Comparison of ENCODE assay signal across 8 cellular contexts in the genomic region with DNA sequence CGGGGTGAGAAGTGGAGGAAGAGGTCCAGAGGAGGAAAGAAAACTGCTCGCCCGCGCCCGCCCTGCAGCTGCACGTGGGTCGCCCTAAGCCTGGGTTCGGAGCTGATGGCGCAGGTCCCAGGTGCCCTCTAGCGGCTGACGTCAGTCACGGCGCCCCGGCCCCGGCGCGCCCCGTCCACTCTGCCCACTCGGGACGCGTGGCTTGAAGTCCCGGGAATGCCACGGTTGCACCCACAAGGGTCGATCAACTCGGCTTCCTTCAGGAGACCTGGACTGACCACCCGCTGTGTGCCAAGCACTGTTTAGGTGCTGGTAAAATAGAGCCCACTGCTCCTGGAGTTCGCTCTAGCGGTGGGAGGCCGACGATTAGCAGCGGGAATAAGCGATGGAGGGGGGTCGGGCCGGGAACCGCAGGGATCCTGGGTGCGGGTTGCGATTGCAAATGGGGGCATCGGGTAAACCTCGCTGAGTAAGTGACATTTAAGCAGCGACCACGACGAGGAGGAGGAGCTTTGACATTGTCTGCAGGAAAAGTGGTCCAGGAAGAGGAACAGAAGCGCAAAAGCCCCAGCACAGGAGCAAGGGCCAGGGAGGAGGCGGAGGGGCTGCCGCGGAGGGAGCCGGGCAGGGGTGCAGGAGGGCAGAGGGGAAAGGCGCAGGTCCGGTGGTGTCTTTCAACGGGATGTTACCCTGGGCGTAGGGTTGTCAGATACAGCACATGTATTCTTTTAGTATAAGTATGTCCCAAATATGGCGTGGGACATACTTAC. TPM values are rescaled to one million over a fixed set of nuclear protein-coding genes. Genes with fewer than 3 reads are reported as not detected.
DNase-seq lines count a peak whose midpoint lies in the region; ATAC-seq lines count a peak whose summit lies in the region.

No MANE protein-coding gene starts in this region.

- ATAC-seq in GM19023 (IDR thresholded peaks at IDR 0.05; ENCODE audit: unreplicated experiment) (peak; percentile 54), HG03342 (IDR thresholded peaks at IDR 0.05; ENCODE audit: unreplicated experiment) (peak; percentile 55)

- no peak overlapping the region for H2BK5ac ChIP-seq in mesenchymal stem cell (ENCODE audit: low read depth, low read length, poor library complexity, severe bottlenecking)

- no peak overlapping the region for H3K27ac ChIP-seq in effector memory CD4-positive, alpha-beta T cell (ENCODE audit: insufficient read depth, low read length, poor library complexity, severe bottlenecking)
- H3K27ac ChIP-seq in mesenchymal stem cell (ENCODE audit: low read length, poor library complexity, severe bottlenecking) = no peak overlapping the region

- H2AFZ ChIP-seq in mesenchymal stem cell (ENCODE audit: low read depth, low read length) = peak overlapping the region; percentile 46

- peaks cover under 1% of the 10 kb centered on the region for H3K36me3 Mint-ChIP-seq in activated CD4-positive, alpha-beta memory T cell treated with anti-CD3 and anti-CD28 coated beads, Interleukin-2, amount 10 ng/mL, durations not matched to agents 7 days and 5 days (ENCODE audit: low read depth)

- peak overlapping the region; percentile 44 for H2BK15ac ChIP-seq in mesenchymal stem cell (ENCODE audit: low read depth, poor library complexity, severe bottlenecking)

- POLR2A ChIA-PET in activated CD4-positive, alpha-beta memory T cell treated with anti-CD3 and anti-CD28 coated beads, Interleukin-2, amount 10 ng/mL, durations not matched to agents 7 days and 5 days (lab: Charles Lee) = interaction anchor here (1.6 to 1.7 kb wide), 3 partner anchors 10 to 229 kb away, joined by 4 to 11 read pairs (median 8); partner anchors contain the start of genes CINP, MOK and TECPR2

- no peak overlapping the region for H4K91ac ChIP-seq in mesenchymal stem cell (ENCODE audit: low read length)

- peak overlapping the region; percentile 52 for H4K8ac ChIP-seq in mesenchymal stem cell (ENCODE audit: low read length)

- no peaks in the 10 kb centered on the region for H3K27me3 Mint-ChIP-seq in activated CD4-positive, alpha-beta memory T cell treated with anti-CD3 and anti-CD28 coated beads, Interleukin-2, amount 10 ng/mL, durations not matched to agents 7 days and 5 days

- WGBS in mesenchymal stem cell = 6% methylated on average over 49 of the region's 52 CpGs

- CTCF ChIA-PET in activated CD4-positive, alpha-beta memory T cell treated with anti-CD3 and anti-CD28 coated beads, Interleukin-2, amount 10 ng/mL, durations not matched to agents 7 days and 5 days (lab: Charles Lee) = interaction anchor here (0.5 to 2.4 kb wide), 33 partner anchors 9 to 608 kb away, joined by 3 to 35 read pairs (median 4); partner anchors contain the start of genes MOK and WDR20

- no peaks in the 10 kb centered on the region for H3K9me3 ChIP-seq in effector memory CD4-positive, alpha-beta T cell (ENCODE audit: control insufficient read depth, low read length)
- H3K9me3 ChIP-seq in mesenchymal stem cell (ENCODE audit: control insufficient read depth, low read length) = no peaks in the 10 kb centered on the region

- no peak overlapping the region for H2BK120ac ChIP-seq in mesenchymal stem cell (ENCODE audit: low read depth, low read length)

- DNase-seq in AML-193 (lab: John Stamatoyannopoulos, UW) (peak; percentile 77 to 78), NCI-H526 (lab: John Stamatoyannopoulos, UW) (peak; percentile 32 to 92), mesenchymal stem cell (peak; percentile 79)
- DNase-seq in activated CD4-positive, alpha-beta memory T cell treated with anti-CD3 and anti-CD28 coated beads, Interleukin-2, amount 10 ng/mL, durations not matched to agents 7 days and 5 days = peak; percentile 83
- DNase-seq in effector memory CD4-positive, alpha-beta T cell = peak; percentile 61 to 69 (median 63)
- DNase-seq in stimulated activated CD4-positive, alpha-beta T cell treated with anti-CD3 and anti-CD28 coated beads, TNF-alpha, amount 100 ng/mL, for 48 hours (ENCODE audit: low read depth in 3 of 3) = peak; percentile 56 to 73 (median 68)

- peak overlapping the region; percentile 77 for H3K9ac ChIP-seq in mesenchymal stem cell (ENCODE audit: low read length)

- peak overlapping the region in 1 of 2 experiments; percentile 85 for H3K18ac ChIP-seq in mesenchymal stem cell (ENCODE audit: low read depth in 1 of 2, low read length in 2 of 2)

- H3K4me3 Mint-ChIP-seq in activated CD4-positive, alpha-beta memory T cell treated with anti-CD3 and anti-CD28 coated beads, Interleukin-2, amount 10 ng/mL, durations not matched to agents 7 days and 5 days = peak overlapping the region; percentile 84

- peak overlapping the region; percentile 96 for H3K4me2 ChIP-seq in mesenchymal stem cell (ENCODE audit: low read length, poor library complexity, severe bottlenecking)

- peak overlapping the region; percentile 51 for H3K27ac Mint-ChIP-seq in activated CD4-positive, alpha-beta memory T cell treated with anti-CD3 and anti-CD28 coated beads, Interleukin-2, amount 10 ng/mL, durations not matched to agents 7 days and 5 days

- no peak overlapping the region for H3K23ac ChIP-seq in mesenchymal stem cell (ENCODE audit: low read length in 2 of 2)

- H3K79me1 ChIP-seq in mesenchymal stem cell (replicated peaks; ENCODE audit: low read length, poor library complexity, severe bottlenecking) = no peaks in the 10 kb centered on the region

- peaks cover 52% of the 10 kb centered on the region for H3K4me1 Mint-ChIP-seq in activated CD4-positive, alpha-beta memory T cell treated with anti-CD3 and anti-CD28 coated beads, Interleukin-2, amount 10 ng/mL, durations not matched to agents 7 days and 5 days

- peak overlapping the region in 1 of 2 experiments; percentile 79 for H2BK12ac ChIP-seq in mesenchymal stem cell (ENCODE audit: low read length in 2 of 2)

- H3K27me3 ChIP-seq in effector memory CD4-positive, alpha-beta T cell (replicated peaks; ENCODE audit: control insufficient read depth, insufficient read depth, low read length, poor library complexity, severe bottlenecking) = no peaks in the 10 kb centered on the region
- H3K27me3 ChIP-seq in mesenchymal stem cell (ENCODE audit: control insufficient read depth in 1 of 2, insufficient read depth in 1 of 2, low read length in 2 of 2) = no peaks in the 10 kb centered on the region

- no peaks in the 10 kb centered on the region for H3K9me3 Mint-ChIP-seq in activated CD4-positive, alpha-beta memory T cell treated with anti-CD3 and anti-CD28 coated beads, Interleukin-2, amount 10 ng/mL, durations not matched to agents 7 days and 5 days

- peak overlapping the region in 1 of 2 experiments; percentile 51 for H3K14ac ChIP-seq in mesenchymal stem cell (ENCODE audit: low read length in 2 of 2)

- H3K36me3 ChIP-seq in effector memory CD4-positive, alpha-beta T cell (ENCODE audit: control insufficient read depth, insufficient read depth, low read length) = no peaks in the 10 kb centered on the region
- no peaks in the 10 kb centered on the region for H3K36me3 ChIP-seq in mesenchymal stem cell (ENCODE audit: control insufficient read depth in 1 of 2, insufficient read depth in 2 of 2, low read depth in 1 of 2, low read length in 2 of 2)

- peaks cover 30% of the 10 kb centered on the region for H3K4me1 ChIP-seq in effector memory CD4-positive, alpha-beta T cell (ENCODE audit: control insufficient read depth, insufficient read depth, low read length, poor library complexity, severe bottlenecking)
- peaks cover 15% of the 10 kb centered on the region for H3K4me1 ChIP-seq in mesenchymal stem cell (ENCODE audit: control insufficient read depth, insufficient read depth, low read depth, low read length)

- H2AK5ac ChIP-seq in mesenchymal stem cell (ENCODE audit: low read length, severe bottlenecking) = no peak overlapping the region

- no peak overlapping the region for H3K4ac ChIP-seq in mesenchymal stem cell (ENCODE audit: low read depth in 1 of 2, low read length in 2 of 2)

- H3K4me3 ChIP-seq in effector memory CD4-positive, alpha-beta T cell (ENCODE audit: insufficient read depth, low read depth, low read length, poor library complexity, severe bottlenecking) = peak overlapping the region; percentile 65
- H3K4me3 ChIP-seq in mesenchymal stem cell (ENCODE audit: insufficient read depth in 1 of 2, low read depth in 1 of 2, low read length in 2 of 2) = peak overlapping the region; percentile 62 to 70

RNA-seq across cellular contexts. Expression of gene ZNF839, which starts 5.1 kb away (rescaled TPM):
- total RNA-seq in activated CD4-positive, alpha-beta memory T cell treated with anti-CD3 and anti-CD28 coated beads, Interleukin-2, amount 10 ng/mL, durations not matched to agents 7 days and 5 days = 10 to 100 TPM; 15.1 to 15.3 TPM
- 3.4 TPM for polyA plus RNA-seq in mesenchymal stem cell (2013, experiment 1 of 2)
- 3.8 TPM for polyA plus RNA-seq in mesenchymal stem cell (2013, experiment 2 of 2)

RNA-seq across cellular contexts. Expression of gene MOK, which starts 9.5 kb away (rescaled TPM):
- 1 to 10 TPM in 1 of 2 experiments, under 1 TPM in 1; 0.88 to 1.4 TPM for total RNA-seq in activated CD4-positive, alpha-beta memory T cell treated with anti-CD3 and anti-CD28 coated beads, Interleukin-2, amount 10 ng/mL, durations not matched to agents 7 days and 5 days
- 6.9 TPM for polyA plus RNA-seq in mesenchymal stem cell (2013, experiment 1 of 2)
- polyA plus RNA-seq in mesenchymal stem cell (2013, experiment 2 of 2) = 7.7 TPM

RNA-seq across cellular contexts. Expression of gene CINP, which starts 48.3 kb away (rescaled TPM):
- 10 to 100 TPM; 27.3 to 29.8 TPM for total RNA-seq in activated CD4-positive, alpha-beta memory T cell treated with anti-CD3 and anti-CD28 coated beads, Interleukin-2, amount 10 ng/mL, durations not matched to agents 7 days and 5 days
- 34.5 TPM for polyA plus RNA-seq in mesenchymal stem cell (2013, experiment 1 of 2)
- 32.4 TPM for polyA plus RNA-seq in mesenchymal stem cell (2013, experiment 2 of 2)

RNA-seq across cellular contexts. Expression of gene TECPR2, which starts 48.3 kb away (rescaled TPM):
- total RNA-seq in activated CD4-positive, alpha-beta memory T cell treated with anti-CD3 and anti-CD28 coated beads, Interleukin-2, amount 10 ng/mL, durations not matched to agents 7 days and 5 days = 10 to 100 TPM; 12.3 to 12.5 TPM
- polyA plus RNA-seq in mesenchymal stem cell (2013, experiment 1 of 2) = 11.6 TPM
- 10.0 TPM for polyA plus RNA-seq in mesenchymal stem cell (2013, experiment 2 of 2)
